In the genomic region with DNA sequence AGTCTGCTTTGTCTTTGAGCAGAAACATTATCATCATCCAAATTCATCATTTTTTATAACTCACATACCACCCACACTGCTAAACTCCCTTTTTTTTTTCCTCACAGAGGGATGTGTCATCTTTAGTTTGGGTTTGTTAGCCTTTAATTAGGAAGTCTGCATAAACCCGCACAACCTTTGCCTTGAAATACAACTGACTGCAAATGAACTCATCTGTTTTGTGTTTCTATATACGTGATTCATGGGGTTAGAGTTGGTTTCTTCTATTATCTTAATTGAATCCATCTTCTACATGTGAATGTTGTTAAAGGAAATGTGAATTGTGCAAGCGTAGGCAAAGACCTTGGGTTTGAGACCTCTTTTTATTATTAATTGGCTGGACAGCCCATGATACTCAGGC, we compare ENCODE assay signal across 21 cellular contexts.
DNase-seq lines count a peak whose midpoint lies in the region; ATAC-seq and TF ChIP-seq lines count a peak whose summit lies in the region.
"Had no signal": no experiment of that assay in that cellular context is flagged by ENCODE, and none has a peak within 500 bp of the region (broad histone marks: within the 10 kb centered on the region; RNA-seq: fewer than 3 reads in every experiment).

No MANE protein-coding gene starts in this region.

- TF ChIP-seq CTCF in fibroblast of pulmonary artery (IDR thresholded peaks at IDR 0.05; ENCODE audit: low read length, missing control alignments): no peak
- no peak for TF ChIP-seq CTCF in nephron (IDR thresholded peaks at IDR 0.05; ENCODE audit: unreplicated experiment in 3 of 3)

- H3K27me3 Mint-ChIP-seq in nephron (ENCODE audit: low read depth): no peaks in the 10 kb centered on the region

- peak overlapping the region; percentile 94 to 96 (median 95) for H3K27ac Mint-ChIP-seq in nephron
- H3K27ac Mint-ChIP-seq: CD4-positive, alpha-beta T cell had no signal

- H3K36me3 ChIP-seq in adipocyte (ENCODE audit: control insufficient read depth, insufficient read depth, low read length, severe bottlenecking): no peaks in the 10 kb centered on the region
- H3K36me3 ChIP-seq: BE2C had no signal

- H3K4me3 Mint-ChIP-seq in nephron: peak overlapping the region in 1 of 3 experiments; percentile 4
- H3K4me3 Mint-ChIP-seq: CD4-positive, alpha-beta T cell had no signal

- H3K4me3 ChIP-seq in adipocyte (ENCODE audit: low read length) (no peak overlapping the region), fibroblast of pulmonary artery (replicated peaks; ENCODE audit: low read depth, low read length) (no peak overlapping the region)

- H3K36me3 Mint-ChIP-seq in nephron (ENCODE audit: low read depth): no peaks in the 10 kb centered on the region

- peaks cover 3% of the 10 kb centered on the region for H3K9me3 Mint-ChIP-seq in nephron
- H3K9me3 Mint-ChIP-seq: CD4-positive, alpha-beta T cell had no signal

- H3K4me1 Mint-ChIP-seq in nephron: peaks cover 15% of the 10 kb centered on the region

- no peaks in the 10 kb centered on the region for H3K27me3 ChIP-seq in adipocyte (replicated peaks; ENCODE audit: control insufficient read depth, insufficient read depth, low read length)

- ATAC-seq in HG03442 (IDR thresholded peaks at IDR 0.05; ENCODE audit: unreplicated experiment): no peak
- ATAC-seq: PC-3 had no signal

- peaks cover 18% of the 10 kb centered on the region for H3K4me1 ChIP-seq in adipocyte (ENCODE audit: control insufficient read depth, insufficient read depth, low read length)
- H3K4me1 ChIP-seq: BE2C, Caco-2 had no signal

- no peaks in the 10 kb centered on the region for H3K9me3 ChIP-seq in adipocyte (ENCODE audit: control insufficient read depth, low read length)
- H3K9me3 ChIP-seq: BE2C, Caco-2 had no signal

- DNase-seq in EH (ENCODE audit: low read depth) (peak; percentile 3), adipocyte (ENCODE audit: low read depth) (peak; percentile 78), fibroblast of pulmonary artery (ENCODE audit: low read depth) (peak; percentile 2), ecto neural progenitor cell (ENCODE audit: low spot score) (no peak), NOMO-1 treated with dmso at 0.1 percent for 144 hours (lab: John Stamatoyannopoulos, UW; ENCODE audit: unreplicated experiment) (no peak)
- no peak for DNase-seq in activated CD8-positive, alpha-beta memory T cell treated with anti-CD3 and anti-CD28 coated beads for 24 hours
- DNase-seq: BE2C; Caco-2; CD4-positive, alpha-beta T cell; GDM1; Kasumi-1; MM.1S; NCI-H1092; NCI-H1436 treated with DMSO at 0.1 percent for 48 hours; NCI-H2029; NCI-H345; NCI-H524 treated with DMSO at 0.1 percent for 48 hours; PC-3; SIG-M5 had no signal

- H3K9ac ChIP-seq in adipocyte (ENCODE audit: low read length): no peak overlapping the region

Comparison
In these comparisons a context has a peak if more than half of its experiments do, and no peak if none do; other contexts are left out.
1. DNase-seq: peak in EH (single experiment), adipocyte (single experiment) and fibroblast of pulmonary artery (single experiment); none in activated CD8-positive, alpha-beta memory T cell treated with anti-CD3 and anti-CD28 coated beads for 24 hours (single experiment), ecto neural progenitor cell (single experiment) and NOMO-1 treated with dmso at 0.1 percent for 144 hours (single experiment).